In the genomic region with DNA sequence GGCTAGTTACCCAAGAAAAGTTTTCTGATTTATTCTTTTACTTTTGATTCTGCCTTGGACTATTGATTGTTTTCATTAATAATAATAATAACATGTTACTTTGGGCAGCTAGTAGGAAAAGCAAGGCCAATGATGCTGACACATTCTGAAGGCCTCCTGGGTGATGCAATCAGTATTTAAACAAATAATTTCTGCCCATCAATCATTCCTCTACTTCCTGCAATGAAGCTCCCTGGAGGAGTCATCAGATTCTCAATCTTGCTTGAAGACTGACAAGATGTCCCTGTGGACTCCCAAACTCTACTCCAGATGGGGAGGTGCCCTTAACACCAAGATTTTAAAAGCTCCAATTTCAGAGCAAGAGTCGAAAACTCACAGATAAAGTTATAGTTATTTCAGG, we compare ENCODE assay signal across 8 cellular contexts. TPM values are rescaled to one million over a fixed set of nuclear protein-coding genes. Genes with fewer than 3 reads are reported as not detected.
DNase-seq lines count a peak whose midpoint lies in the region; ATAC-seq and TF ChIP-seq lines count a peak whose summit lies in the region.

A gene with protein sequence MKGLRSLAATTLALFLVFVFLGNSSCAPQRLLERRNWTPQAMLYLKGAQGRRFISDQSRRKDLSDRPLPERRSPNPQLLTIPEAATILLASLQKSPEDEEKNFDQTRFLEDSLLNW (plus strand): TSS at position 244 of the 400 bp plus-strand sequence. CDS start 177 bp downstream, outside the sequence.

- peak within 1 kb of the TSS; percentile 44 for H3K9ac ChIP-seq in HUES6 (ENCODE audit: low read length)

- H3K4me1 ChIP-seq in A673 (ENCODE audit: insufficient read depth, low read length, poor library complexity, severe bottlenecking) (peaks cover 9% of the 10 kb centered on the region), HUES6 (ENCODE audit: control insufficient read depth, insufficient read depth, low read length) (peaks cover 3% of the 10 kb centered on the region; the same call in 1 of the 2 replicates), breast epithelium (no peaks in the 10 kb centered on the region), lower lobe of right lung (no peaks in the 10 kb centered on the region)

- ATAC-seq in lower lobe of right lung: no peak

- intact Hi-C loops in A673 (cut with micrococcal nuclease; ENCODE audit: unreplicated experiment) (no loop called here), breast epithelium (cut with DNase I; ENCODE audit: low total_unique reads) (no loop called here), lower lobe of right lung (cut with DNase I) (no loop called here)

- no peaks in the 10 kb centered on the region for H3K36me3 ChIP-seq in A673 (ENCODE audit: insufficient read depth, low read length, poor library complexity, severe bottlenecking)
- no peaks in the 10 kb centered on the region for H3K36me3 ChIP-seq in HUES6 (ENCODE audit: control insufficient read depth, insufficient read depth, low read length)
- no peaks in the 10 kb centered on the region for H3K36me3 ChIP-seq in breast epithelium
- no peaks in the 10 kb centered on the region for H3K36me3 ChIP-seq in lower lobe of right lung

- BruUV-seq in A673 (replicated peaks; lab: Mats Ljungman, UMichigan): no TSS peak

- POLR2A ChIA-PET in A673 (lab: Charles Lee; ENCODE audit: low non-redundant PET): no interaction called here

- H3K9me3 ChIP-seq in A673 (ENCODE audit: low read depth, low read length, poor library complexity, severe bottlenecking) (no peaks in the 10 kb centered on the region), HUES6 (ENCODE audit: control insufficient read depth, insufficient read depth, low read depth, low read length) (no peaks in the 10 kb centered on the region), breast epithelium (no peaks in the 10 kb centered on the region), lower lobe of right lung (no peaks in the 10 kb centered on the region)

- H3K27ac ChIP-seq in A673 (ENCODE audit: low read depth, low read length, poor library complexity, severe bottlenecking): no peak within 1 kb of the TSS
- no peak within 1 kb of the TSS for H3K27ac ChIP-seq in HUES6 (ENCODE audit: low read depth, low read length)
- no peak within 1 kb of the TSS for H3K27ac ChIP-seq in breast epithelium
- no peak within 1 kb of the TSS for H3K27ac ChIP-seq in lower lobe of right lung

- peaks cover 25% of the 10 kb centered on the region for H3K27me3 ChIP-seq in A673 (replicated peaks; ENCODE audit: insufficient read depth, low read depth, low read length, poor library complexity)
- H3K27me3 ChIP-seq in HUES6 (ENCODE audit: control insufficient read depth, insufficient read depth, low read length): peaks cover 56% of the 10 kb centered on the region
- peaks cover 0 to 27% of the 10 kb centered on the region in 2 donors for H3K27me3 ChIP-seq in breast epithelium
- H3K27me3 ChIP-seq in lower lobe of right lung (ENCODE audit: low read depth): peaks cover 12% of the 10 kb centered on the region

- TF ChIP-seq POLR2A in breast epithelium (IDR thresholded peaks at IDR 0.05): no peak

- peak; percentile 38 for DNase-seq in A673 (ENCODE audit: low spot score)
- DNase-seq in breast epithelium (ENCODE audit: low spot score in 2 of 2): no peak
- no peak for DNase-seq in lower lobe of right lung
- no peak for DNase-seq in nucleus accumbens (lab: John Stamatoyannopoulos, UW)
- no peak for DNase-seq in activated CD4-positive, CD25-positive, alpha-beta regulatory T cell (lab: John Stamatoyannopoulos, UW)
- DNase-seq in AML-193 (lab: John Stamatoyannopoulos, UW): no peak
- DNase-seq in NCI-H345 treated with DMSO at 0.1 percent for 48 hours (lab: John Stamatoyannopoulos, UW; ENCODE audit: unreplicated experiment): no peak

- peak within 1 kb of the TSS; percentile 58 for H3K4me3 ChIP-seq in A673 (ENCODE audit: low read depth, low read length, poor library complexity, severe bottlenecking)
- H3K4me3 ChIP-seq in HUES6 (ENCODE audit: low read depth, low read length): peak within 1 kb of the TSS; percentile 74
- H3K4me3 ChIP-seq in breast epithelium: peak within 1 kb of the TSS in 2 of 3 donors; percentile 47 to 68
- peak within 1 kb of the TSS; percentile 61 for H3K4me3 ChIP-seq in lower lobe of right lung

- TF ChIP-seq CTCF in A673 (conservative IDR thresholded peaks at IDR 0.05; ENCODE audit: low read depth, low read length): no peak
- no peak for TF ChIP-seq CTCF in breast epithelium (IDR thresholded peaks at IDR 0.05)
- no peak for TF ChIP-seq CTCF in lower lobe of right lung (IDR thresholded peaks at IDR 0.05)

- CTCF ChIA-PET in A673 (lab: Charles Lee): no interaction called here

RNA-seq across cellular contexts. Expression of the gene that starts here (rescaled TPM):
- total RNA-seq in A673 (2021): 0.28 and 0.85 TPM in 2 replicates
- 10 to 100 TPM in 1 of 3 donors, 1 to 10 TPM in 2; 1.0 to 84.3 (median 1.3) TPM for total RNA-seq in breast epithelium
- total RNA-seq in lower lobe of right lung: 0.59 TPM

Comparison
In these comparisons a context has a peak if more than half of its experiments do, and no peak if none do; other contexts are left out.
1. Peak in DNase-seq and H3K4me3 ChIP-seq in A673; RNA of the gene not detected or under 1 TPM.